8 cellular contexts compared by ENCODE assay signal in the genomic region with DNA sequence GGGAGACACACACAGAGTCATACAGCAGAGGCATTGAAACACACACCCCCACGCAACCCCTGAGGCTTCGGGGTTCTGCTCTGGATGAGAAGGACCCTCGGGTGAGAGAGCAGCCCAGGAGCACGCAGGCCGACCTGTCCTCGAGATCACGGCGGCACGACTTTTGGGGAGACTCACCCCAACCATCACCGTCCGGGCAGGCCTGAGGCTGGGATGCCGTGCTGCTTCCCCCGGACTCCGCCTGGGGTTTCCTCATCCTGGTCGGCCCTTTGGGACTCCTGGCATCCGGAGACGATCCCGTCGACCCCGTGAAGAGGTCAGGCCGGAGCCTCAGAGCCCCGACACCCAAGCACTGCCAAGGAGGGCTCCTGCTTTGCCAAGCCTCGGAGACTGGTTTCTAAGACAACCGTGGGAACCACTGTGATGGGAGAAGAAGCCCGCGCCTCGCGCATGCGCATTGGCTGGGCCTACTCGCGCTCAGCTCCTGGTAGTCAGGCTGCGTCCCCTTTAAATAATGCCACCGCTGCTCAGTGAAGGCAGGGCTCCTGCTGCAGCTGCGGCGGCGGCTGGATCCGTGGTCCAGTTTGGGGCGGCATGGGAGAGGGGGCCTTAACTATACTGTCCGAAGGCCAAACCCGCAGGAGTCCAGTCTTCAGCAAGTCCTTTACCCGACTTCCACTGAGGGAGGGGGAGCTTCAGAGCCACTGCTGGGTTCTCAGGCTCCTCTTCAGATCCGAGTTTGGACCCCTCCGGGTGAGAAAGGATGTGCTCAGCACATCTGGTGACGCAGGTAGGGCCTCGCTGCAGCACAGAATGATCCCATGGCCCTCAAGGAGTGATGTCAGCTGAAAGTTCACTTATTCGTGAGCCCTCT.
DNase-seq lines count a peak whose midpoint lies in the region; ATAC-seq, FAIRE-seq and TF ChIP-seq lines count a peak whose summit lies in the region.

No MANE protein-coding gene starts in this region.

- no peak for TF ChIP-seq POLR2A in GM12891 (IDR thresholded peaks at IDR 0.05; ENCODE audit: low read depth, low read length)

- H3K27me3 ChIP-seq in HUES64 (ENCODE audit: insufficient read depth, low read length) = peaks cover 78% of the 10 kb centered on the region

- peak overlapping the region; percentile 72 for H3K4me3 Mint-ChIP-seq in chondrocyte (ENCODE audit: unreplicated experiment)

- FAIRE-seq in GM12891 (lab: Jason Lieb, UNC) = no peak

- H3K4me1 Mint-ChIP-seq in chondrocyte (ENCODE audit: low read depth) = peaks cover 18% of the 10 kb centered on the region

- H3K4me1 ChIP-seq in HUES64 (ENCODE audit: insufficient read depth, low read length) = no peaks in the 10 kb centered on the region

- no peaks in the 10 kb centered on the region for H3K9me3 ChIP-seq in HUES64 (ENCODE audit: insufficient read depth, low read depth, low read length)

- ATAC-seq in GM18517 (IDR thresholded peaks at IDR 0.05; ENCODE audit: unreplicated experiment) (peak; percentile 75), HG03159 (IDR thresholded peaks at IDR 0.05; ENCODE audit: unreplicated experiment) (no peak)

- H3K4me3 ChIP-seq in HUES64 (ENCODE audit: low read length) = peak overlapping the region; percentile 62

- H3K27ac ChIP-seq in HUES64 (ENCODE audit: low read depth, low read length) = no peak overlapping the region

- H3K9ac ChIP-seq in HUES64 (ENCODE audit: low read depth, low read length) = no peak overlapping the region

- H3K36me3 ChIP-seq in HUES64 (ENCODE audit: insufficient read depth, low read length) = no peaks in the 10 kb centered on the region

- H3K9me3 Mint-ChIP-seq in chondrocyte (ENCODE audit: low read depth) = no peaks in the 10 kb centered on the region

- DNase-seq in activated CD4-positive, CD25-positive, alpha-beta regulatory T cell treated with anti-CD3 and anti-CD28 coated beads, Interleukin-2, amount 50 U/mL, for 16 hours (ENCODE audit: low read depth, low spot score) = peak; percentile 33
- DNase-seq in chondrocyte (ENCODE audit: low spot score) = peak; percentile 92
- peak; percentile 2 for DNase-seq in kidney glomerular epithelial cell (lab: John Stamatoyannopoulos, UW)
- peak; percentile 46 to 60 for DNase-seq in stimulated activated CD4-positive, alpha-beta T cell treated with anti-CD3 and anti-CD28 coated beads, Interleukin-15, amount 100 ng/mL, for 48 hours (ENCODE audit: low read depth in 2 of 2)
- no peak for DNase-seq in GM12891 (ENCODE audit: insufficient read length, low spot score)

- TF ChIP-seq CTCF in chondrocyte (IDR thresholded peaks at IDR 0.05) = no peak

- peaks cover 9% of the 10 kb centered on the region for H3K27me3 Mint-ChIP-seq in chondrocyte (ENCODE audit: low read depth)

- 27% methylated on average over 46 of the region's 46 CpGs for WGBS in HUES64

- no peak overlapping the region for H3K27ac Mint-ChIP-seq in chondrocyte (ENCODE audit: unreplicated experiment)

- no peaks in the 10 kb centered on the region for H3K36me3 Mint-ChIP-seq in chondrocyte (ENCODE audit: low read depth)

TF ChIP-seq in GM12891, 5 proteins besides CTCF, POLR2A, EP300 and RAD21:
- TF ChIP-seq POU2F2 (IDR thresholded peaks at IDR 0.05; ENCODE audit: low read depth, low read length) (no peak), PAX5 (IDR thresholded peaks at IDR 0.05; ENCODE audit: insufficient read depth, low read length, severe bottlenecking) (no peak)
